Comparison of ENCODE assay signal across 13 cellular contexts in genomic region chr10:100157140-100157539, GRCh38.
"Had no signal": no experiment of that assay in that cellular context is flagged by ENCODE, and none has a peak within 500 bp of the region (broad histone marks: within the 10 kb centered on the region; RNA-seq: fewer than 3 reads in every experiment).

No MANE protein-coding gene starts in this region.

- H3K4me1 ChIP-seq: gastroesophageal sphincter, stomach, testis, upper lobe of right lung had no signal

- H3K4me3 ChIP-seq: gastroesophageal sphincter, stomach, testis, upper lobe of right lung had no signal

- H3K27ac ChIP-seq: gastroesophageal sphincter, testis, upper lobe of right lung had no signal

- ATAC-seq: gastroesophageal sphincter; left colon; naive thymus-derived CD8-positive, alpha-beta T cell; upper lobe of right lung had no signal

- H3K9me3 ChIP-seq: gastroesophageal sphincter, neutrophil, stomach, testis, upper lobe of right lung had no signal

- FAIRE-seq: endothelial cell of umbilical vein had no signal

- H3K27me3 ChIP-seq: gastroesophageal sphincter, neutrophil, stomach, testis, upper lobe of right lung had no signal

- DNase-seq: activated naive CD4-positive, alpha-beta T cell treated with anti-CD3 and anti-CD28 coated beads, Interleukin-2, amount 10 ng/mL, durations not matched to agents 7 days and 5 days; central memory CD4-positive, alpha-beta T cell; cortex of kidney; effector CD8-positive, alpha-beta T cell; left colon; naive thymus-derived CD8-positive, alpha-beta T cell; stimulated activated CD4-positive, alpha-beta T cell treated with anti-CD3 and anti-CD28 coated beads, Interleukin-1b, Interleukin-23, amount 100 ng/mL, for 48 hours; stomach; testis; upper lobe of right lung had no signal
